In genomic region chr9:37663926-37664325, GRCh38 we compare ENCODE assay signal across 39 cellular contexts. TPM values are rescaled to one million over a fixed set of nuclear protein-coding genes. Genes with fewer than 3 reads are reported as not detected.
"Had no signal": no experiment of that assay in that cellular context is flagged by ENCODE, and none has a peak within 500 bp of the region (broad histone marks: within the 10 kb centered on the region; RNA-seq: fewer than 3 reads in every experiment).

No MANE protein-coding gene starts in this region.

- H3K9me3 Mint-ChIP-seq: activated naive CD4-positive, alpha-beta T cell treated with anti-CD3 and anti-CD28 coated beads for 36 hours; activated naive CD4-positive, alpha-beta T cell treated with anti-CD3 and anti-CD28 coated beads, Interleukin-2, amount 10 ng/mL, durations not matched to agents 7 days and 5 days; activated naive CD4-positive, alpha-beta T cell treated with anti-CD3 and anti-CD28 coated beads, Interleukin-2, amount 50 U/mL, for 24 hours; activated naive CD4-positive, alpha-beta T cell treated with anti-CD3 and anti-CD28 coated beads, Interleukin-2, amount 50 U/mL, for 72 hours; activated naive CD8-positive, alpha-beta T cell treated with anti-CD3 and anti-CD28 coated beads for 36 hours; activated naive CD8-positive, alpha-beta T cell treated with anti-CD3 and anti-CD28 coated beads, Interleukin-2, amount 10 ng/mL, durations not matched to agents 7 days and 5 days; activated naive CD8-positive, alpha-beta T cell treated with anti-CD3 and anti-CD28 coated beads, Interleukin-2, amount 50 U/mL, for 24 hours; activated T-cell treated with anti-CD3 and anti-CD28 coated beads, Interleukin-2, amount 50 U/mL, for 24 hours; activated T-cell treated with anti-CD3 and anti-CD28 coated beads, Interleukin-2, amount 50 U/mL, for 4 hours; activated T-cell treated with anti-CD3 and anti-CD28 coated beads, Interleukin-2, amount 50 U/mL, for 72 hours; activated T-helper 1 cell treated with anti-CD3 and anti-CD28 coated beads, Interleukin-12 subunit alpha, Interleukin-12 subunit beta, Interleukin-2, Interleukin-4 antibody, amounts not matched to agents 30 ng/mL and 10 ng/mL and 1 ng/mL, durations not matched to agents 14 hours and 24 hours and 36 hours; activated T-helper 17 cell treated with anti-CD3 and anti-CD28 coated beads, Interleukin-2, amount 50 U/mL, for 72 hours; activated T-helper 2 cell treated with anti-CD3 and anti-CD28 coated beads, Interferon-gamma antibody, Interleukin-2, Interleukin-4, amounts not matched to agents 10 μg/mL and 5 μg/mL and 100 μg/mL, durations not matched to agents 14 hours and 24 hours and 36 hours; brain; central memory CD8-positive, alpha-beta T cell had no signal

- ATAC-seq: activated naive CD4-positive, alpha-beta T cell treated with anti-CD3 and anti-CD28 coated beads, Interleukin-2, amount 50 U/mL, for 72 hours; activated naive CD8-positive, alpha-beta T cell treated with anti-CD3 and anti-CD28 coated beads, Interleukin-2, amount 50 U/mL, for 24 hours; activated T-cell treated with anti-CD3 and anti-CD28 coated beads, Interleukin-2, amount 50 U/mL, for 4 hours; activated T-cell treated with anti-CD3 and anti-CD28 coated beads, Interleukin-2, amount 50 U/mL, for 72 hours; activated T-helper 17 cell treated with anti-CD3 and anti-CD28 coated beads, Interleukin-2, amount 50 U/mL, for 72 hours; body of pancreas had no signal

- H3K4me3 Mint-ChIP-seq: activated naive CD4-positive, alpha-beta T cell treated with anti-CD3 and anti-CD28 coated beads for 36 hours; activated naive CD4-positive, alpha-beta T cell treated with anti-CD3 and anti-CD28 coated beads, Interleukin-2, amount 10 ng/mL, durations not matched to agents 7 days and 5 days; activated naive CD4-positive, alpha-beta T cell treated with anti-CD3 and anti-CD28 coated beads, Interleukin-2, amount 50 U/mL, for 24 hours; activated naive CD8-positive, alpha-beta T cell; activated naive CD8-positive, alpha-beta T cell treated with anti-CD3 and anti-CD28 coated beads for 36 hours; activated naive CD8-positive, alpha-beta T cell treated with anti-CD3 and anti-CD28 coated beads, Interleukin-2, amount 10 ng/mL, durations not matched to agents 7 days and 5 days; activated naive CD8-positive, alpha-beta T cell treated with anti-CD3 and anti-CD28 coated beads, Interleukin-2, amount 50 U/mL, for 24 hours; activated T-cell treated with anti-CD3 and anti-CD28 coated beads, Interleukin-2, amount 50 U/mL, for 24 hours; activated T-cell treated with anti-CD3 and anti-CD28 coated beads, Interleukin-2, amount 50 U/mL, for 4 hours; activated T-cell treated with anti-CD3 and anti-CD28 coated beads, Interleukin-2, amount 50 U/mL, for 72 hours; activated T-helper 1 cell treated with anti-CD3 and anti-CD28 coated beads, Interleukin-12 subunit alpha, Interleukin-12 subunit beta, Interleukin-2, Interleukin-4 antibody, amounts not matched to agents 30 ng/mL and 10 ng/mL and 1 ng/mL, durations not matched to agents 14 hours and 24 hours and 36 hours; activated T-helper 17 cell treated with anti-CD3 and anti-CD28 coated beads, Interleukin-2, amount 50 U/mL, for 72 hours; brain; central memory CD8-positive, alpha-beta T cell had no signal

- DNase-seq: activated effector memory CD4-positive, alpha-beta T cell treated with anti-CD3 and anti-CD28 coated beads, Interleukin-2, amount 50 U/mL, for 16 hours; activated effector memory CD4-positive, alpha-beta T cell treated with Interleukin-2 at 50 U/mL for 16 hours; activated gamma-delta T cell; activated gamma-delta T cell treated with Interleukin-2 at 50 U/mL for 16 hours; activated naive CD4-positive, alpha-beta T cell; activated naive CD4-positive, alpha-beta T cell treated with anti-CD3 and anti-CD28 coated beads for 36 hours; activated naive CD4-positive, alpha-beta T cell treated with anti-CD3 and anti-CD28 coated beads, Interleukin-2, amount 10 ng/mL, durations not matched to agents 7 days and 5 days; activated naive CD4-positive, alpha-beta T cell treated with anti-CD3 and anti-CD28 coated beads, Interleukin-2, amount 50 U/mL, for 16 hours; activated naive CD4-positive, alpha-beta T cell treated with Interleukin-2 at 50 U/mL for 16 hours; activated naive CD8-positive, alpha-beta T cell treated with anti-CD3 and anti-CD28 coated beads for 36 hours; activated naive CD8-positive, alpha-beta T cell treated with anti-CD3 and anti-CD28 coated beads, Interleukin-2, amount 10 ng/mL, durations not matched to agents 7 days and 5 days; activated naive CD8-positive, alpha-beta T cell treated with anti-CD3 and anti-CD28 coated beads, Interleukin-2, amount 50 U/mL, for 24 hours; activated T-cell treated with anti-CD3 and anti-CD28 coated beads for 4 hours; activated T-cell treated with anti-CD3 and anti-CD28 coated beads, Interleukin-2, amount 50 U/mL, for 1 hour; activated T-cell treated with anti-CD3 and anti-CD28 coated beads, Interleukin-2, amount 50 U/mL, for 24 hours; activated T-cell treated with anti-CD3 and anti-CD28 coated beads, Interleukin-2, amount 50 U/mL, for 4 hours; activated T-cell treated with anti-CD3 and anti-CD28 coated beads, Interleukin-2, amount 50 U/mL, for 48 hours; activated T-cell treated with anti-CD3 and anti-CD28 coated beads, Interleukin-2, amount 50 U/mL, for 72 hours; adrenal gland; amniotic stem cell; anterior cingulate cortex; aorta; body of pancreas; brain microvascular endothelial cell; caudate nucleus; central memory CD4-positive, alpha-beta T cell; cerebellar nuclear complex had no signal

- H3K27me3 ChIP-seq: ascending aorta, body of pancreas had no signal

- H3K27ac ChIP-seq: adrenal gland, ascending aorta, body of pancreas, brain microvascular endothelial cell, breast epithelium, cardiac muscle cell had no signal

- H3K36me3 Mint-ChIP-seq: activated naive CD4-positive, alpha-beta T cell treated with anti-CD3 and anti-CD28 coated beads, Interleukin-2, amount 10 ng/mL, durations not matched to agents 7 days and 5 days; activated naive CD4-positive, alpha-beta T cell treated with anti-CD3 and anti-CD28 coated beads, Interleukin-2, amount 50 U/mL, for 24 hours; activated naive CD4-positive, alpha-beta T cell treated with anti-CD3 and anti-CD28 coated beads, Interleukin-2, amount 50 U/mL, for 72 hours; activated naive CD8-positive, alpha-beta T cell; activated naive CD8-positive, alpha-beta T cell treated with anti-CD3 and anti-CD28 coated beads for 36 hours; activated naive CD8-positive, alpha-beta T cell treated with anti-CD3 and anti-CD28 coated beads, Interleukin-2, amount 10 ng/mL, durations not matched to agents 7 days and 5 days; brain had no signal

- H3K4me1 ChIP-seq: adrenal gland, ascending aorta, body of pancreas, breast epithelium had no signal

- H3K4me3 ChIP-seq: adrenal gland, ascending aorta, body of pancreas, breast epithelium, cardiac muscle cell had no signal

- H3K36me3 ChIP-seq: adrenal gland, ascending aorta, brain microvascular endothelial cell, breast epithelium, cardiac muscle cell had no signal

- H3K9me3 ChIP-seq: adrenal gland, ascending aorta, body of pancreas, breast epithelium had no signal

- H3K4me1 Mint-ChIP-seq: activated naive CD4-positive, alpha-beta T cell treated with anti-CD3 and anti-CD28 coated beads, Interleukin-2, amount 10 ng/mL, durations not matched to agents 7 days and 5 days; activated naive CD4-positive, alpha-beta T cell treated with anti-CD3 and anti-CD28 coated beads, Interleukin-2, amount 50 U/mL, for 24 hours; activated naive CD8-positive, alpha-beta T cell treated with anti-CD3 and anti-CD28 coated beads for 36 hours; activated naive CD8-positive, alpha-beta T cell treated with anti-CD3 and anti-CD28 coated beads, Interleukin-2, amount 10 ng/mL, durations not matched to agents 7 days and 5 days; activated naive CD8-positive, alpha-beta T cell treated with anti-CD3 and anti-CD28 coated beads, Interleukin-2, amount 50 U/mL, for 24 hours; activated T-helper 17 cell treated with anti-CD3 and anti-CD28 coated beads, Interleukin-2, amount 50 U/mL, for 72 hours; central memory CD8-positive, alpha-beta T cell had no signal

- H3K27ac Mint-ChIP-seq: activated naive CD4-positive, alpha-beta T cell treated with anti-CD3 and anti-CD28 coated beads for 36 hours; activated naive CD4-positive, alpha-beta T cell treated with anti-CD3 and anti-CD28 coated beads, Interleukin-2, amount 10 ng/mL, durations not matched to agents 7 days and 5 days; activated naive CD4-positive, alpha-beta T cell treated with anti-CD3 and anti-CD28 coated beads, Interleukin-2, amount 50 U/mL, for 24 hours; activated naive CD4-positive, alpha-beta T cell treated with anti-CD3 and anti-CD28 coated beads, Interleukin-2, amount 50 U/mL, for 72 hours; activated naive CD8-positive, alpha-beta T cell; activated naive CD8-positive, alpha-beta T cell treated with anti-CD3 and anti-CD28 coated beads for 36 hours; activated naive CD8-positive, alpha-beta T cell treated with anti-CD3 and anti-CD28 coated beads, Interleukin-2, amount 10 ng/mL, durations not matched to agents 7 days and 5 days; activated naive CD8-positive, alpha-beta T cell treated with anti-CD3 and anti-CD28 coated beads, Interleukin-2, amount 50 U/mL, for 24 hours; activated T-cell treated with anti-CD3 and anti-CD28 coated beads, Interleukin-2, amount 50 U/mL, for 24 hours; activated T-cell treated with anti-CD3 and anti-CD28 coated beads, Interleukin-2, amount 50 U/mL, for 72 hours; activated T-helper 1 cell treated with anti-CD3 and anti-CD28 coated beads, Interleukin-12 subunit alpha, Interleukin-12 subunit beta, Interleukin-2, Interleukin-4 antibody, amounts not matched to agents 30 ng/mL and 10 ng/mL and 1 ng/mL, durations not matched to agents 14 hours and 24 hours and 36 hours; activated T-helper 17 cell treated with anti-CD3 and anti-CD28 coated beads, Interleukin-2, amount 50 U/mL, for 72 hours; activated T-helper 2 cell treated with anti-CD3 and anti-CD28 coated beads, Interferon-gamma antibody, Interleukin-2, Interleukin-4, amounts not matched to agents 10 μg/mL and 5 μg/mL and 100 μg/mL, durations not matched to agents 14 hours and 24 hours and 36 hours; brain had no signal

RNA-seq across cellular contexts. Expression of gene FRMPD1, which starts 13.2 kb away (rescaled TPM):
- total RNA-seq: activated naive CD4-positive, alpha-beta T cell treated with anti-CD3 and anti-CD28 coated beads for 36 hours; activated naive CD4-positive, alpha-beta T cell treated with anti-CD3 and anti-CD28 coated beads, Interleukin-2, amount 50 U/mL, for 72 hours; activated naive CD8-positive, alpha-beta T cell treated with anti-CD3 and anti-CD28 coated beads for 36 hours; activated naive CD8-positive, alpha-beta T cell treated with anti-CD3 and anti-CD28 coated beads, Interleukin-2, amount 10 ng/mL, durations not matched to agents 7 days and 5 days; activated T-cell treated with anti-CD3 and anti-CD28 coated beads, Interleukin-2, amount 50 U/mL, for 72 hours; activated T-helper 17 cell treated with anti-CD3 and anti-CD28 coated beads, Interleukin-2, amount 50 U/mL, for 72 hours; activated T-helper 2 cell treated with anti-CD3 and anti-CD28 coated beads, Interferon-gamma antibody, Interleukin-2, Interleukin-4, amounts not matched to agents 10 μg/mL and 5 μg/mL and 100 μg/mL, durations not matched to agents 14 hours and 24 hours and 36 hours; ascending aorta; bronchial epithelial cell had no signal
